Comparison of ENCODE assay signal across 12 cellular contexts in the genomic region with DNA sequence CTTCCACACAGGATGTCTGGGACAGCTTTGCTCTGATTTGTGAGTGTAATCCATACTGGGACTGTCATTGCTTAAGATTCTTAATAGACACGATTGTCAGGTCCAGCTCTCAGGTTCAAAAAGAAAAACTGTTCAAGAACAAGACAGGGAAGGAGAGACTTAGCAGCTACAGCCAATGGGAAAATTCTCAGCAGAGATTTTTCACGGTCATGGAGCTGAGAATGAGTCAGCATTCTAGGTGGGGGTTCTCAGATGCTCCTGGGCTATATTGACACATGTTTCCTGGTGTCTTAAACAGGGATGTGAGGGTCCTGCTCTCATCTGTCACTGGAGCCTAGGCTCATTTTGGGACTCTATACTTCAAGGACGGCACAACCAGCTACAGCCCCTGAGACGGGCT.
"Had no signal": no experiment of that assay in that cellular context is flagged by ENCODE, and none has a peak within 500 bp of the region (broad histone marks: within the 10 kb centered on the region; RNA-seq: fewer than 3 reads in every experiment).

No MANE protein-coding gene starts in this region.

- H3K4me1 ChIP-seq: left ventricle myocardium inferior, upper lobe of right lung had no signal

- H3K36me3 ChIP-seq: left ventricle myocardium inferior, upper lobe of right lung had no signal

- FAIRE-seq: islet of Langerhans had no signal

- DNase-seq: activated CD4-positive, alpha-beta T cell treated with anti-CD3 and anti-CD28 coated beads, Interleukin-2, amount 50 U/mL, for 1 hour; activated naive CD4-positive, alpha-beta T cell treated with anti-CD3 and anti-CD28 coated beads, Interleukin-2, amount 50 U/mL, for 16 hours; activated T-cell treated with anti-CD3 and anti-CD28 coated beads for 4 hours; cerebellar nuclear complex; dermis blood vessel endothelial cell; endodermal cell; glutamatergic neuron; left ventricle myocardium inferior; stimulated activated CD4-positive, alpha-beta T cell treated with anti-CD3 and anti-CD28 coated beads, Interleukin-4, amount 100 ng/mL, for 24 hours; upper lobe of right lung had no signal

- H3K4me3 ChIP-seq: left ventricle myocardium inferior, upper lobe of right lung had no signal

- H3K27me3 ChIP-seq: upper lobe of right lung had no signal

- H3K9me3 ChIP-seq: left ventricle myocardium inferior, upper lobe of right lung had no signal

- H3K27ac ChIP-seq: left ventricle myocardium inferior, upper lobe of right lung had no signal

- ATAC-seq: natural killer cell treated with Interleukin-12 subunit alpha and Interleukin-12 subunit beta and Interleukin-15 and Interleukin-18, amount 100 ng/mL, for 72 hours; upper lobe of right lung had no signal
